Comparison of ENCODE assay signal across 19 cellular contexts in the genomic region with DNA sequence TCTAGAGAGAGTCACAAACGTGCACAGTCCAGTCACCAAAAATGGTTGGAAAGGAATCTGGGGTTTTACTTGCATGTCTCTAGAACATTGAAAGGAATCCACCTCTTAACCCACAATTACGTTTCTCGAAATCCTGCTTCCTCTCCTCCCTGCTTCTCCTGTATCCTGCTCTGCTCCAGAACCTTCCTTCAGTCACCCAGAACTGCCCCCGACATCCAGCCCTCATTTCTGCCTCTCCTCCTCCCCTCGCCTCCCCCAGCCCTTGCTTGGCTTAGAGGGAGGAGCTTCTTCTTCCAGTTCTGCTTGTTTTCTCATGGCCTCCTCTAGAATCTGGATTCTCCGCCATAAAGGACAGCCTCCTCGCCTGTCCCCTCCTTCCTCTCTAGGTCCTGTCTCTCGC. TPM values are rescaled to one million over a fixed set of nuclear protein-coding genes. Genes with fewer than 3 reads are reported as not detected.
DNase-seq lines count a peak whose midpoint lies in the region; ATAC-seq, FAIRE-seq and TF ChIP-seq lines count a peak whose summit lies in the region.
"Had no signal": no experiment of that assay in that cellular context is flagged by ENCODE, and none has a peak within 500 bp of the region (broad histone marks: within the 10 kb centered on the region; RNA-seq: fewer than 3 reads in every experiment).

No MANE protein-coding gene starts in this region.

- no peak overlapping the region for H3K14ac ChIP-seq in H1 (ENCODE audit: insufficient read length)

- H2BK5ac ChIP-seq in H1 (ENCODE audit: low read depth, low read length): no peak overlapping the region

- peaks cover 2% of the 10 kb centered on the region; the same call in 1 of the 2 replicates for H3K79me1 ChIP-seq in H1 (ENCODE audit: low read depth, low read length)

- DNase-seq in T-helper 17 cell: no peak
- no peak for DNase-seq in H1 (ENCODE audit: low read depth in 1 of 2, low spot score in 2 of 2)
- no peak for DNase-seq in neural crest cell (ENCODE audit: low read depth, low spot score)
- DNase-seq in smooth muscle cell (lab: John Stamatoyannopoulos, UW; ENCODE audit: unreplicated experiment): no peak
- DNase-seq in stimulated activated CD8-positive, alpha-beta memory T cell treated with anti-CD3 and anti-CD28 coated beads, Interleukin-4, amount 100 ng/mL, for 48 hours: no peak
- no peak for DNase-seq in anterior cingulate cortex (lab: John Stamatoyannopoulos, UW)
- DNase-seq: CD4-positive, CD25-positive, alpha-beta regulatory T cell; DMS79; GM23248; MV-4-11; NCI-H1694 treated with DMSO at 0.1 percent for 48 hours; NCI-H2081 treated with DMSO at 0.1 percent for 48 hours; NCI-H2171 treated with DMSO at 0.1 percent for 48 hours; NCI-H524 treated with DMSO at 0.1 percent for 48 hours; NCI-H82 had no signal

- H3K4me2 ChIP-seq in H1 (ENCODE audit: insufficient read depth in 1 of 2, low read depth in 2 of 2, low read length in 2 of 2): no peak overlapping the region
- H3K4me2 ChIP-seq in smooth muscle cell: peak overlapping the region; percentile 6
- H3K4me2 ChIP-seq: KMS-11 had no signal

- H3K4me3 ChIP-seq in H1 (ENCODE audit: extremely low read depth in 1 of 4, insufficient read depth in 2 of 4, low read depth in 3 of 4, low read length in 4 of 4) (no peak overlapping the region), smooth muscle cell (no peak overlapping the region)
- H3K4me3 ChIP-seq: GM23248 had no signal

- H3K4me3 Mint-ChIP-seq in T-helper 17 cell (no peak overlapping the region), neural crest cell (no peak overlapping the region)
- H3K4me3 Mint-ChIP-seq: CD4-positive, CD25-positive, alpha-beta regulatory T cell had no signal

- no peak overlapping the region for H4K5ac ChIP-seq in H1 (ENCODE audit: insufficient read length, low read depth, low read length)

- H3K56ac ChIP-seq in H1 (replicated peaks; ENCODE audit: insufficient read length, low read depth, low read length): no peak overlapping the region

- CTCF ChIA-PET in H1 (lab: Charles Lee; ENCODE audit: partially characterized antibody): interaction anchor here (0.7 to 13.4 kb wide), 15 partner anchors 8 to 457 kb away, joined by 3 to 169 read pairs (median 5); no protein-coding TSS in a partner anchor

- peaks cover 0 to 7% of the 10 kb centered on the region in 2 experiments for H4K20me1 ChIP-seq in H1 (replicated peaks in 1 of 2; ENCODE audit: control insufficient read depth in 1 of 2, insufficient read depth in 2 of 2, low read length in 2 of 2)
- H4K20me1 ChIP-seq in smooth muscle cell (ENCODE audit: low read depth): no peaks in the 10 kb centered on the region

- H3K23ac ChIP-seq in H1 (ENCODE audit: insufficient read length): no peak overlapping the region

- peak overlapping the region; percentile 54; the same call in 1 of the 2 replicates for H2AFZ ChIP-seq in H1 (ENCODE audit: low read length)
- H2AFZ ChIP-seq in smooth muscle cell (ENCODE audit: low read depth): peak overlapping the region; percentile 75
- H2AFZ ChIP-seq: GM23248 had no signal

- peaks cover 4% of the 10 kb centered on the region for H3F3A ChIP-seq in smooth muscle cell (ENCODE audit: low read depth)

- peaks cover 5% of the 10 kb centered on the region for H3K4me1 Mint-ChIP-seq in T-helper 17 cell
- H3K4me1 Mint-ChIP-seq in neural crest cell: peaks cover 9% of the 10 kb centered on the region
- H3K4me1 Mint-ChIP-seq: CD4-positive, CD25-positive, alpha-beta regulatory T cell had no signal

- H3K27ac ChIP-seq in H1 (ENCODE audit: low read depth, low read length) (no peak overlapping the region), smooth muscle cell (ENCODE audit: low read depth) (peak overlapping the region; percentile 13)
- H3K27ac ChIP-seq: GM23248, KMS-11 had no signal

- H3K9ac ChIP-seq in H1 (replicated peaks in 1 of 4; ENCODE audit: extremely low read depth in 1 of 4, low read depth in 3 of 4, low read length in 3 of 4): no peak overlapping the region
- H3K9ac ChIP-seq in smooth muscle cell (ENCODE audit: low read depth): no peak overlapping the region
- H3K9ac ChIP-seq: GM23248, KMS-11 had no signal

- WGBS in H1 (ENCODE audit: extremely low coverage in 1 of 2, insufficient coverage in 1 of 2, insufficient read length in 1 of 2, insufficient replicate concordance in 2 of 2, low coverage in 1 of 2, low lambda C conversion rate in 2 of 2, missing lambda C conversion rate in 1 of 2), 2 experiments: 98% methylated on average over 6 of the region's 8 CpGs; no CpG with 5 or more reads in 1 of the 2 experiments
- WGBS in smooth muscle cell (ENCODE audit: low lambda C conversion rate): 55% methylated on average over 8 of the region's 8 CpGs

- H2BK12ac ChIP-seq in H1 (ENCODE audit: low read depth, low read length): no peak overlapping the region

- peaks cover 5% of the 10 kb centered on the region for H3K23me2 ChIP-seq in H1 (ENCODE audit: low read depth, low read length)

- H3K18ac ChIP-seq in H1 (ENCODE audit: extremely low read depth, low read length): no peak overlapping the region

- no peak overlapping the region for H2AK5ac ChIP-seq in H1 (ENCODE audit: low read depth, low read length)

- H3K27me3 ChIP-seq in H1 (replicated peaks in 1 of 4; ENCODE audit: control insufficient read depth in 3 of 4, extremely low read depth in 1 of 4, insufficient read depth in 3 of 4, low read length in 3 of 4) (no peaks in the 10 kb centered on the region; a peak in 1 of 7 replicates), smooth muscle cell (ENCODE audit: low read depth) (no peaks in the 10 kb centered on the region)

- H2BK15ac ChIP-seq in H1 (ENCODE audit: low read length): no peak overlapping the region

- no peak overlapping the region for H4K8ac ChIP-seq in H1 (ENCODE audit: extremely low read depth, insufficient read depth, low read length)

- H3K36me3 Mint-ChIP-seq in T-helper 17 cell (ENCODE audit: low read depth): no peaks in the 10 kb centered on the region
- H3K36me3 Mint-ChIP-seq in neural crest cell (ENCODE audit: low read depth): peaks cover 8% of the 10 kb centered on the region
- H3K36me3 Mint-ChIP-seq: CD4-positive, CD25-positive, alpha-beta regulatory T cell had no signal

- FAIRE-seq in H1 (lab: Jason Lieb, UNC): no peak

- TF ChIP-seq CTCF in H1 (IDR thresholded peaks at IDR 0.05; ENCODE audit: control extremely low read depth in 1 of 3, insufficient read depth in 1 of 3, low read depth in 1 of 3, low read length in 3 of 3) (no peak), neural crest cell (conservative IDR thresholded peaks at IDR 0.05) (no peak), smooth muscle cell (IDR thresholded peaks at IDR 0.05; ENCODE audit: borderline replicate concordance, insufficient read depth, poor library complexity, severe bottlenecking) (no peak)

- no peak for TF ChIP-seq EP300 in H1 (IDR thresholded peaks at IDR 0.05; ENCODE audit: borderline replicate concordance in 1 of 2, low read depth in 2 of 2, low read length in 2 of 2)

- H3K36me3 ChIP-seq in H1 (ENCODE audit: control insufficient read depth in 2 of 4, insufficient read depth in 4 of 4, low read length in 3 of 4) (no peaks in the 10 kb centered on the region), smooth muscle cell (ENCODE audit: low read depth) (no peaks in the 10 kb centered on the region)

- ATAC-seq in T-helper 17 cell (no peak), HG02973 (IDR thresholded peaks at IDR 0.05; ENCODE audit: unreplicated experiment) (no peak)
- ATAC-seq: HCT116, Panc1 had no signal

- no peaks in the 10 kb centered on the region for H3K9me3 ChIP-seq in T-helper 17 cell (ENCODE audit: control insufficient read depth, low read length, poor library complexity, severe bottlenecking)
- peaks cover 3 to 4% of the 10 kb centered on the region in 2 experiments; a peak in 1 of 4 replicates for H3K9me3 ChIP-seq in H1 (ENCODE audit: insufficient read depth in 2 of 2, low read depth in 1 of 2, low read length in 1 of 2)
- H3K9me3 ChIP-seq in smooth muscle cell (replicated peaks; ENCODE audit: low read depth): no peaks in the 10 kb centered on the region

- 0 out of 7 replicates have a peak, but pooled peaks cover 0 to 2% (median 0%) of the 10 kb centered on the region in 4 experiments for H3K4me1 ChIP-seq in H1 (replicated peaks in 1 of 4; ENCODE audit: control insufficient read depth in 3 of 4, insufficient read depth in 4 of 4, low read length in 3 of 4)
- no peaks in the 10 kb centered on the region for H3K4me1 ChIP-seq in smooth muscle cell (ENCODE audit: low read depth)

- no peak overlapping the region for H4K91ac ChIP-seq in H1 (replicated peaks; ENCODE audit: insufficient read length, low read length)

- no peak overlapping the region for H2BK120ac ChIP-seq in H1 (replicated peaks; ENCODE audit: low read depth, low read length)

- peak overlapping the region; percentile 24 for H3K27ac Mint-ChIP-seq in T-helper 17 cell
- peak overlapping the region; percentile 76 for H3K27ac Mint-ChIP-seq in neural crest cell (ENCODE audit: unreplicated experiment)
- H3K27ac Mint-ChIP-seq: CD4-positive, CD25-positive, alpha-beta regulatory T cell had no signal

- no peak for TF ChIP-seq POLR2A in H1 (IDR thresholded peaks at IDR 0.05; ENCODE audit: control extremely low read depth in 1 of 2, low read depth in 2 of 2, low read length in 2 of 2)

- POLR2A ChIA-PET in H1 (lab: Charles Lee; ENCODE audit: partially characterized antibody): interaction anchor here (0.8 to 1.1 kb wide), 3 partner anchors 10 to 36 kb away, joined by 3 to 4 read pairs (median 3); no protein-coding TSS in a partner anchor

- no peak overlapping the region for H2BK20ac ChIP-seq in H1 (ENCODE audit: low read length)

- H3K9me3 Mint-ChIP-seq in neural crest cell: peaks cover 8% of the 10 kb centered on the region

- H3K79me2 ChIP-seq in H1 (ENCODE audit: control insufficient read depth in 1 of 2, insufficient read depth in 2 of 2, low read length in 2 of 2) (no peaks in the 10 kb centered on the region), smooth muscle cell (ENCODE audit: low read depth) (no peaks in the 10 kb centered on the region)

- H3K4ac ChIP-seq in H1 (replicated peaks; ENCODE audit: insufficient read length, low read depth, low read length): no peak overlapping the region

- H3K27me3 Mint-ChIP-seq in T-helper 17 cell (peaks cover 7% of the 10 kb centered on the region), neural crest cell (ENCODE audit: low read depth) (peaks cover 8% of the 10 kb centered on the region)

- no peak for TF ChIP-seq RAD21 in H1 (IDR thresholded peaks at IDR 0.05 in 1 of 2, conservative IDR thresholded peaks at IDR 0.05 in 1 of 2; ENCODE audit: low read depth in 2 of 2, low read length in 2 of 2)

RNA-seq across cellular contexts. Expression of a gene that starts 48.3 kb away (rescaled TPM):
- total RNA-seq in T-helper 17 cell: 10 to 100 TPM; 35.4 to 46.6 TPM
- 40.5 and 43.5 TPM in 2 replicates for total RNA-seq in H1 (2021; fragmentation: NEBNext Ultra II Directional; extraction: Animal tissue kit (Norgen Biotek cat#: 25700))
- polyA plus RNA-seq in H1 (2011; rRNA removed): 56.3 and 125 TPM in 2 replicates
- polyA plus RNA-seq in H1 (2011; cell fraction: cytosol; rRNA removed): 45.4 TPM
- 67.9 TPM for polyA plus RNA-seq in H1 (2011; cell fraction: nucleus; rRNA removed)
- polyA plus RNA-seq in H1 (2012, experiment 1 of 2): 28.9 to 38.4 TPM (median 30.3 TPM) in 4 replicates
- polyA plus RNA-seq in H1 (2012, experiment 2 of 2): 19.1 TPM
- 31.1 TPM for polyA plus RNA-seq in H1 (2013, experiment 1 of 2)
- polyA plus RNA-seq in H1 (2013, experiment 2 of 2): 32.2 TPM
- 46.1 and 48.2 TPM in 2 replicates for polyA minus RNA-seq in H1 (2011; rRNA and poly(A)+ RNA removed)
- polyA minus RNA-seq in H1 (2011; cell fraction: cytosol; rRNA and poly(A)+ RNA removed): 21.2 TPM
- polyA minus RNA-seq in H1 (2011; cell fraction: nucleus; rRNA and poly(A)+ RNA removed): 19.7 TPM
- 39.5 and 40.0 TPM in 2 replicates for total RNA-seq in neural crest cell
- total RNA-seq in smooth muscle cell: 35.3 and 39.1 TPM in 2 replicates
- 31.9 and 42.9 TPM in 2 replicates for polyA plus RNA-seq in smooth muscle cell
